8 cellular contexts compared by ENCODE assay signal in the genomic region with DNA sequence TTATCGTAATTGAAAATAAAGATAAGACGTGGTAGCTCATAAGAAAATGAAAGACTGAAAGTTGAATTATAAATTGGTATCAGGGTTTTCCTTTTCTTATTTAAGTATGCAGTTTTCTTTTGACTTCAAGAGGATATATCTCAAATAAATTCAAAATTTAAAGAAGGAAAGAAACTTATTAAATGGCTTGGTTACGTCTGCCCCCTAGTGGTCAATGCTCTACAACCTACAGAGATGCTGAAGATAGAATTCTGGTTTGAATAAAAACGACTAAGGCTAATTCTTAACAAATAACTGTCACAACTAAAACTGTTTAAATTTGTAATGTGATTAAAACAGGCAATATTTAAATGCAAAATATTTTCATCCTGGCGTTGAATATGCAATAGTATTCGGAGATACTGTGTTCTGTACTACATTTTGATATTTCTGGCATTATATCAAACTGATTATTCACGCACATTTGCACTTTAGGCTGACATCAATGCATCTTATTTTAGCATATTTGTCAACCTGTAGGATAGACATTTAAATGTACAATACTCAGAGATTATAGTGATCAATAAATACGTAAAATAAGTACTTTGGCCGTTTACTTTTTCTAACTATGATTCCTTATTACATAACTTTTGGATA. TPM values are rescaled to one million over a fixed set of nuclear protein-coding genes. Genes with fewer than 3 reads are reported as not detected.
A peak's percentile ranks its signal among the peaks of the same experiment; 100 is the strongest.
DNase-seq lines count a peak whose midpoint lies in the region; ATAC-seq, FAIRE-seq and TF ChIP-seq lines count a peak whose summit lies in the region.

No MANE protein-coding gene starts in this region.

- DNase-seq in DMS 273 (lab: John Stamatoyannopoulos, UW; ENCODE audit: unreplicated experiment), result peak; percentile 86
- peak; percentile 54 to 63 for DNase-seq in HAP-1 (ENCODE audit: low spot score in 2 of 2)
- DNase-seq in NCI-H69 (lab: John Stamatoyannopoulos, UW), result peak; percentile 36
- peak; percentile 25 for DNase-seq in activated T-helper 1 cell treated with anti-CD3 and anti-CD28 coated beads, Interleukin-12 subunit alpha, Interleukin-12 subunit beta, Interleukin-2, Interleukin-4 antibody, amounts not matched to agents 30 ng/mL and 10 ng/mL and 1 ng/mL, durations not matched to agents 14 hours and 24 hours and 36 hours (ENCODE audit: low spot score)
- DNase-seq in frontal cortex (ENCODE audit: low spot score in 2 of 2), result peak; percentile 6 to 28
- DNase-seq in prostate gland (ENCODE audit: low spot score), result peak; percentile 66
- no peak for DNase-seq in mesenteric fat pad (ENCODE audit: low spot score)

- intact Hi-C loops in activated T-helper 1 cell treated with anti-CD3 and anti-CD28 coated beads, Interleukin-12 subunit alpha, Interleukin-12 subunit beta, Interleukin-2, Interleukin-4 antibody, amounts not matched to agents 30 ng/mL and 10 ng/mL and 1 ng/mL, durations not matched to agents 14 hours and 24 hours and 36 hours (cut with micrococcal nuclease), result loop anchor here (1.0 to 2.0 kb wide), 4 partner anchors 26 to 546 kb away; no protein-coding TSS in a partner anchor
- intact Hi-C loops in prostate gland (cut with DNase I), result loop anchor here (2.0 to 10.0 kb wide), 2 partner anchors 60 to 532 kb away; no protein-coding TSS in a partner anchor

- H3K36me3 ChIP-seq in HAP-1 (replicated peaks), result no peaks in the 10 kb centered on the region
- H3K36me3 ChIP-seq in prostate gland, result no peaks in the 10 kb centered on the region

- no peaks in the 10 kb centered on the region for H3K27me3 ChIP-seq in HAP-1 (ENCODE audit: low read depth)
- H3K27me3 ChIP-seq in prostate gland (replicated peaks; ENCODE audit: insufficient read depth), result no peaks in the 10 kb centered on the region

- H3K9me3 Mint-ChIP-seq in activated T-helper 1 cell treated with anti-CD3 and anti-CD28 coated beads, Interleukin-12 subunit alpha, Interleukin-12 subunit beta, Interleukin-2, Interleukin-4 antibody, amounts not matched to agents 30 ng/mL and 10 ng/mL and 1 ng/mL, durations not matched to agents 14 hours and 24 hours and 36 hours, result no peaks in the 10 kb centered on the region

- no peaks in the 10 kb centered on the region for H3K9me3 ChIP-seq in HAP-1
- H3K9me3 ChIP-seq in prostate gland, result no peaks in the 10 kb centered on the region

- peaks cover 8% of the 10 kb centered on the region for H3K27me3 Mint-ChIP-seq in activated T-helper 1 cell treated with anti-CD3 and anti-CD28 coated beads, Interleukin-12 subunit alpha, Interleukin-12 subunit beta, Interleukin-2, Interleukin-4 antibody, amounts not matched to agents 30 ng/mL and 10 ng/mL and 1 ng/mL, durations not matched to agents 14 hours and 24 hours and 36 hours (ENCODE audit: insufficient read depth)

- H3K4me3 ChIP-seq in HAP-1 (no peak overlapping the region), prostate gland (no peak overlapping the region)

- H3K36me3 Mint-ChIP-seq in activated T-helper 1 cell treated with anti-CD3 and anti-CD28 coated beads, Interleukin-12 subunit alpha, Interleukin-12 subunit beta, Interleukin-2, Interleukin-4 antibody, amounts not matched to agents 30 ng/mL and 10 ng/mL and 1 ng/mL, durations not matched to agents 14 hours and 24 hours and 36 hours (ENCODE audit: low read depth), result no peaks in the 10 kb centered on the region

- in situ Hi-C loops in HAP-1 (cut with MboI; ENCODE audit: low sequenced_read_pairs), result no loop called here

- 41% methylated on average over 9 of the region's 9 CpGs for WGBS in prostate gland

- H3K4me1 ChIP-seq in HAP-1 (no peaks in the 10 kb centered on the region), prostate gland (replicated peaks) (no peaks in the 10 kb centered on the region)

- TF ChIP-seq CTCF in prostate gland (IDR thresholded peaks at IDR 0.05), result peak; percentile 68 to 89 (median 83)

- peaks cover 34% of the 10 kb centered on the region for H3K4me1 Mint-ChIP-seq in activated T-helper 1 cell treated with anti-CD3 and anti-CD28 coated beads, Interleukin-12 subunit alpha, Interleukin-12 subunit beta, Interleukin-2, Interleukin-4 antibody, amounts not matched to agents 30 ng/mL and 10 ng/mL and 1 ng/mL, durations not matched to agents 14 hours and 24 hours and 36 hours (ENCODE audit: low read depth)

- FAIRE-seq in frontal cortex (lab: Jason Lieb, UNC), result peak; percentile 97

- no peak overlapping the region for H3K4me3 Mint-ChIP-seq in activated T-helper 1 cell treated with anti-CD3 and anti-CD28 coated beads, Interleukin-12 subunit alpha, Interleukin-12 subunit beta, Interleukin-2, Interleukin-4 antibody, amounts not matched to agents 30 ng/mL and 10 ng/mL and 1 ng/mL, durations not matched to agents 14 hours and 24 hours and 36 hours

- no peak for TF ChIP-seq POLR2A in prostate gland (IDR thresholded peaks at IDR 0.05)

- no peak overlapping the region for H3K27ac Mint-ChIP-seq in activated T-helper 1 cell treated with anti-CD3 and anti-CD28 coated beads, Interleukin-12 subunit alpha, Interleukin-12 subunit beta, Interleukin-2, Interleukin-4 antibody, amounts not matched to agents 30 ng/mL and 10 ng/mL and 1 ng/mL, durations not matched to agents 14 hours and 24 hours and 36 hours

- no peak for ATAC-seq in GM18858 (IDR thresholded peaks at IDR 0.05; ENCODE audit: unreplicated experiment)

- no peak overlapping the region for H3K27ac ChIP-seq in prostate gland

RNA-seq across cellular contexts. Expression of gene IFI44, which starts 26.8 kb away (rescaled TPM):
- total RNA-seq in activated T-helper 1 cell treated with anti-CD3 and anti-CD28 coated beads, Interleukin-12 subunit alpha, Interleukin-12 subunit beta, Interleukin-2, Interleukin-4 antibody, amounts not matched to agents 30 ng/mL and 10 ng/mL and 1 ng/mL, durations not matched to agents 14 hours and 24 hours and 36 hours, result 26.9 and 28.1 TPM in 2 replicates
- total RNA-seq in frontal cortex, result 34.2 TPM
- 10 to 100 TPM in 1 of 2 donors, 1 to 10 TPM in 1; 5.3 to 23.9 TPM for total RNA-seq in prostate gland
- total RNA-seq in mesenteric fat pad, result 40.6 TPM

RNA-seq across cellular contexts. Expression of gene IFI44L, which starts 56.2 kb away (rescaled TPM):
- 16.7 and 21.8 TPM in 2 replicates for total RNA-seq in activated T-helper 1 cell treated with anti-CD3 and anti-CD28 coated beads, Interleukin-12 subunit alpha, Interleukin-12 subunit beta, Interleukin-2, Interleukin-4 antibody, amounts not matched to agents 30 ng/mL and 10 ng/mL and 1 ng/mL, durations not matched to agents 14 hours and 24 hours and 36 hours
- 7.3 TPM for total RNA-seq in frontal cortex
- total RNA-seq in prostate gland, result 1 to 10 TPM; 1.2 to 7.4 TPM
- total RNA-seq in mesenteric fat pad, result 25.6 TPM
